In genomic region chr6:56727097-56727845, GRCh38 we compare ENCODE assay signal across 10 cellular contexts.
A peak's percentile ranks its signal among the peaks of the same experiment; 100 is the strongest.
DNase-seq lines count a peak whose midpoint lies in the region; ATAC-seq, FAIRE-seq and TF ChIP-seq lines count a peak whose summit lies in the region.
"Had no signal": no experiment of that assay in that cellular context is flagged by ENCODE, and none has a peak within 500 bp of the region (broad histone marks: within the 10 kb centered on the region; RNA-seq: fewer than 3 reads in every experiment).

No MANE protein-coding gene starts in this region.

- no peak for TF ChIP-seq RAD21 in liver (IDR thresholded peaks at IDR 0.05)

- H3K27ac ChIP-seq in breast epithelium = no peak overlapping the region
- peak overlapping the region in 3 of 4 donors; percentile 35 to 55 (median 38) for H3K27ac ChIP-seq in body of pancreas
- peak overlapping the region; percentile 57 to 76 for H3K27ac ChIP-seq in liver (ENCODE audit: low read depth in 1 of 2, low read length in 2 of 2)

- no peak for FAIRE-seq in urothelium cell line (lab: Jason Lieb, UNC)

- intact Hi-C loops in MCF 10A (cut with micrococcal nuclease) (no loop called here), breast epithelium (cut with DNase I; ENCODE audit: low total_unique reads) (no loop called here), body of pancreas (cut with DNase I) (no loop called here)

- no peaks in the 10 kb centered on the region for H3K36me3 ChIP-seq in breast epithelium
- no peaks in the 10 kb centered on the region for H3K36me3 ChIP-seq in body of pancreas (replicated peaks in 1 of 2; ENCODE audit: insufficient read depth in 1 of 2, low read depth in 2 of 2)
- peaks cover 0 to 5% (median 0%) of the 10 kb centered on the region in 4 donors for H3K36me3 ChIP-seq in liver (ENCODE audit: control insufficient read depth in 4 of 4, insufficient read depth in 3 of 4, low read depth in 1 of 4, low read length in 3 of 4)

- no peak overlapping the region for H3K4me3 Mint-ChIP-seq in MCF 10A (ENCODE audit: unreplicated experiment)
- H3K4me3 Mint-ChIP-seq: activated naive CD8-positive, alpha-beta T cell treated with anti-CD3 and anti-CD28 coated beads for 36 hours had no signal

- no peaks in the 10 kb centered on the region for H3K4me1 ChIP-seq in breast epithelium
- H3K4me1 ChIP-seq in body of pancreas = peaks cover 51% of the 10 kb centered on the region
- H3K4me1 ChIP-seq in liver (ENCODE audit: control insufficient read depth in 4 of 4, insufficient read depth in 4 of 4, low read length in 3 of 4) = peaks cover 5 to 41% (median 10%) of the 10 kb centered on the region in 4 donors

- H3K9me3 Mint-ChIP-seq in MCF 10A (ENCODE audit: unreplicated experiment) = no peaks in the 10 kb centered on the region
- H3K9me3 Mint-ChIP-seq: activated naive CD8-positive, alpha-beta T cell treated with anti-CD3 and anti-CD28 coated beads for 36 hours had no signal

- CTCF ChIA-PET in MCF 10A (lab: Yijun Ruan, JAX) = interaction anchor here (0.6 to 2.8 kb wide), 11 partner anchors 9 to 126 kb away, joined by 3 to 19 read pairs (median 4); no protein-coding TSS in a partner anchor

- ATAC-seq in body of pancreas = peak; percentile 67
- no peak for ATAC-seq in GM21619 (IDR thresholded peaks at IDR 0.05; ENCODE audit: unreplicated experiment)

- DNase-seq in MCF 10A (ENCODE audit: unreplicated experiment) = no peak
- DNase-seq in breast epithelium (ENCODE audit: low spot score in 2 of 2) = no peak
- no peak for DNase-seq in body of pancreas
- DNase-seq in CD1c-positive myeloid dendritic cell (ENCODE audit: extremely low spot score) = no peak
- DNase-seq in putamen (ENCODE audit: low spot score) = no peak
- DNase-seq in urothelium cell line (ENCODE audit: low spot score) = no peak
- DNase-seq: 8988T; activated naive CD8-positive, alpha-beta T cell treated with anti-CD3 and anti-CD28 coated beads for 36 hours had no signal

- POLR2A ChIA-PET in MCF 10A (lab: Yijun Ruan, JAX) = interaction anchor here (0.6 to 7.0 kb wide), 9 partner anchors 8 to 121 kb away, joined by 3 to 133 read pairs (median 5); no protein-coding TSS in a partner anchor

- peaks cover 63% of the 10 kb centered on the region for H3K4me1 Mint-ChIP-seq in MCF 10A (ENCODE audit: insufficient read depth, unreplicated experiment)
- H3K4me1 Mint-ChIP-seq: activated naive CD8-positive, alpha-beta T cell treated with anti-CD3 and anti-CD28 coated beads for 36 hours had no signal

- no TSS peak for BruUV-seq in MCF 10A (replicated peaks; lab: Mats Ljungman, UMichigan)

- H3K27me3 ChIP-seq in breast epithelium (no peaks in the 10 kb centered on the region), body of pancreas (no peaks in the 10 kb centered on the region), liver (ENCODE audit: control insufficient read depth in 4 of 4, insufficient read depth in 4 of 4, low read length in 3 of 4) (no peaks in the 10 kb centered on the region)

- H3K4me3 ChIP-seq in breast epithelium (no peak overlapping the region), body of pancreas (no peak overlapping the region), liver (ENCODE audit: low read depth in 1 of 3, low read length in 3 of 3) (no peak overlapping the region)

- H3K27me3 Mint-ChIP-seq in MCF 10A (ENCODE audit: insufficient read depth, unreplicated experiment) = no peaks in the 10 kb centered on the region

- H3K36me3 Mint-ChIP-seq in MCF 10A (ENCODE audit: insufficient read depth, unreplicated experiment) = no peaks in the 10 kb centered on the region
- H3K36me3 Mint-ChIP-seq: activated naive CD8-positive, alpha-beta T cell treated with anti-CD3 and anti-CD28 coated beads for 36 hours had no signal

- no peak overlapping the region for H3K9ac ChIP-seq in liver (ENCODE audit: low read depth in 1 of 2, low read length in 2 of 2)

- peak overlapping the region; percentile 92 for H3K27ac Mint-ChIP-seq in MCF 10A (ENCODE audit: low read depth, unreplicated experiment)
- H3K27ac Mint-ChIP-seq: activated naive CD8-positive, alpha-beta T cell treated with anti-CD3 and anti-CD28 coated beads for 36 hours had no signal

- TF ChIP-seq POLR2A in breast epithelium (IDR thresholded peaks at IDR 0.05) (no peak), body of pancreas (IDR thresholded peaks at IDR 0.05) (no peak)

- WGBS in body of pancreas, 2 donors = 24 to 35% methylated on average over 4 of the region's 4 CpGs
- 58% methylated on average over 4 of the region's 4 CpGs for WGBS in liver

- H3K9me3 ChIP-seq in breast epithelium (no peaks in the 10 kb centered on the region), body of pancreas (no peaks in the 10 kb centered on the region), liver (ENCODE audit: control insufficient read depth in 4 of 4, low read length in 3 of 4) (no peaks in the 10 kb centered on the region)

- TF ChIP-seq CTCF in MCF 10A (IDR thresholded peaks at IDR 0.05; ENCODE audit: unreplicated experiment) (no peak), breast epithelium (IDR thresholded peaks at IDR 0.05) (no peak), body of pancreas (IDR thresholded peaks at IDR 0.05) (no peak), liver (IDR thresholded peaks at IDR 0.05; ENCODE audit: low read depth, low read length, missing input control) (no peak)

TF ChIP-seq in liver, 16 proteins besides CTCF, POLR2A, EP300 and RAD21:
- TF ChIP-seq NR2F2 (IDR thresholded peaks at IDR 0.05) = no peak
- TF ChIP-seq EGR1 (IDR thresholded peaks at IDR 0.05; ENCODE audit: low read depth in 2 of 2) = no peak
- TF ChIP-seq HNF4A (conservative IDR thresholded peaks at IDR 0.05) = peak in 1 of 2 donors; percentile 10
- TF ChIP-seq FOXA2 (IDR thresholded peaks at IDR 0.05) = no peak
TF ChIP-seq in liver: peak in this region for 1.

Comparison
In these comparisons a context has a peak if more than half of its experiments do, and no peak if none do; other contexts are left out.
1. H3K27ac ChIP-seq: peak in body of pancreas (3 of 4) and liver (2 of 2); none in breast epithelium (0 of 2).